8 cellular contexts compared by ENCODE assay signal in genomic region chr2:162261032-162261945, GRCh38. TPM values are rescaled to one million over a fixed set of nuclear protein-coding genes. Genes with fewer than 3 reads are reported as not detected.
A peak's percentile ranks its signal among the peaks of the same experiment; 100 is the strongest.
DNase-seq lines count a peak whose midpoint lies in the region; ATAC-seq and TF ChIP-seq lines count a peak whose summit lies in the region.

No MANE protein-coding gene starts in this region.

- ATAC-seq in HG03354 (IDR thresholded peaks at IDR 0.05; ENCODE audit: poor library complexity, severe bottlenecking, unreplicated experiment) = peak; percentile 71
- ATAC-seq in activated CD8-positive, alpha-beta T cell treated with anti-CD3 and anti-CD28 coated beads for 36 hours = peak; percentile 71
- ATAC-seq in GM19455 (IDR thresholded peaks at IDR 0.05; ENCODE audit: unreplicated experiment) = no peak

- no peak for DNase-seq in activated naive CD8-positive, alpha-beta T cell treated with anti-CD3 and anti-CD28 coated beads for 36 hours
- DNase-seq in activated CD8-positive, alpha-beta T cell treated with anti-CD3 and anti-CD28 coated beads for 36 hours = peak; percentile 2
- DNase-seq in hepatic stellate cell (ENCODE audit: low spot score) (peak; percentile 28), type B pancreatic cell (ENCODE audit: extremely low spot score, unreplicated experiment) (no peak), superior temporal gyrus (ENCODE audit: extremely low spot score) (no peak)

- CTCF ChIA-PET in activated CD8-positive, alpha-beta T cell treated with anti-CD3 and anti-CD28 coated beads for 36 hours (lab: Charles Lee) = interaction anchor here (1.5 to 1.6 kb wide), 2 partner anchors 37 to 40 kb away, joined by 3 to 5 read pairs; no protein-coding TSS in a partner anchor

- H3K4me1 Mint-ChIP-seq in activated naive CD8-positive, alpha-beta T cell (ENCODE audit: low read depth) = peaks cover 12% of the 10 kb centered on the region
- H3K4me1 Mint-ChIP-seq in activated naive CD8-positive, alpha-beta T cell treated with anti-CD3 and anti-CD28 coated beads for 36 hours = peaks cover 11% of the 10 kb centered on the region
- H3K4me1 Mint-ChIP-seq in activated CD8-positive, alpha-beta T cell treated with anti-CD3 and anti-CD28 coated beads for 36 hours (ENCODE audit: low read depth) = peaks cover 15% of the 10 kb centered on the region
- H3K4me1 Mint-ChIP-seq in type B pancreatic cell (ENCODE audit: unreplicated experiment) = no peaks in the 10 kb centered on the region

- peaks cover 5% of the 10 kb centered on the region for H3K27me3 Mint-ChIP-seq in activated naive CD8-positive, alpha-beta T cell
- no peaks in the 10 kb centered on the region for H3K27me3 Mint-ChIP-seq in activated naive CD8-positive, alpha-beta T cell treated with anti-CD3 and anti-CD28 coated beads for 36 hours
- peaks cover 6% of the 10 kb centered on the region for H3K27me3 Mint-ChIP-seq in activated CD8-positive, alpha-beta T cell treated with anti-CD3 and anti-CD28 coated beads for 36 hours
- H3K27me3 Mint-ChIP-seq in type B pancreatic cell = no peaks in the 10 kb centered on the region

- POLR2A ChIA-PET in activated CD8-positive, alpha-beta T cell treated with anti-CD3 and anti-CD28 coated beads for 36 hours (lab: Charles Lee) = interaction anchor here (0.6 kb wide), 1 partner anchor 900 kb away, joined by 3 read pairs; no protein-coding TSS in a partner anchor

- peaks cover 5% of the 10 kb centered on the region for H3K9me3 Mint-ChIP-seq in activated naive CD8-positive, alpha-beta T cell (ENCODE audit: low read depth)
- H3K9me3 Mint-ChIP-seq in activated naive CD8-positive, alpha-beta T cell treated with anti-CD3 and anti-CD28 coated beads for 36 hours = no peaks in the 10 kb centered on the region
- no peaks in the 10 kb centered on the region for H3K9me3 Mint-ChIP-seq in activated CD8-positive, alpha-beta T cell treated with anti-CD3 and anti-CD28 coated beads for 36 hours
- no peaks in the 10 kb centered on the region for H3K9me3 Mint-ChIP-seq in type B pancreatic cell

- TF ChIP-seq CTCF in activated CD8-positive, alpha-beta T cell treated with anti-CD3 and anti-CD28 coated beads for 36 hours (IDR thresholded peaks at IDR 0.05) = no peak
- no peak for TF ChIP-seq CTCF in type B pancreatic cell (conservative IDR thresholded peaks at IDR 0.05)

- intact Hi-C loops in activated CD8-positive, alpha-beta T cell treated with anti-CD3 and anti-CD28 coated beads for 36 hours (cut with micrococcal nuclease) = no loop called here

- peak overlapping the region; percentile 10 for H3K27ac Mint-ChIP-seq in activated naive CD8-positive, alpha-beta T cell
- H3K27ac Mint-ChIP-seq in activated naive CD8-positive, alpha-beta T cell treated with anti-CD3 and anti-CD28 coated beads for 36 hours = no peak overlapping the region
- H3K27ac Mint-ChIP-seq in activated CD8-positive, alpha-beta T cell treated with anti-CD3 and anti-CD28 coated beads for 36 hours = peak overlapping the region; percentile 25
- peak overlapping the region; percentile 15 for H3K27ac Mint-ChIP-seq in type B pancreatic cell

- no peak overlapping the region for H3K4me3 Mint-ChIP-seq in activated naive CD8-positive, alpha-beta T cell
- H3K4me3 Mint-ChIP-seq in activated naive CD8-positive, alpha-beta T cell treated with anti-CD3 and anti-CD28 coated beads for 36 hours = no peak overlapping the region
- H3K4me3 Mint-ChIP-seq in activated CD8-positive, alpha-beta T cell treated with anti-CD3 and anti-CD28 coated beads for 36 hours = no peak overlapping the region
- no peak overlapping the region for H3K4me3 Mint-ChIP-seq in type B pancreatic cell

- H3K36me3 Mint-ChIP-seq in activated naive CD8-positive, alpha-beta T cell = peaks cover 13% of the 10 kb centered on the region
- H3K36me3 Mint-ChIP-seq in activated naive CD8-positive, alpha-beta T cell treated with anti-CD3 and anti-CD28 coated beads for 36 hours = peaks cover 3% of the 10 kb centered on the region
- peaks cover 6% of the 10 kb centered on the region for H3K36me3 Mint-ChIP-seq in activated CD8-positive, alpha-beta T cell treated with anti-CD3 and anti-CD28 coated beads for 36 hours (ENCODE audit: low read depth)
- H3K36me3 Mint-ChIP-seq in type B pancreatic cell = no peaks in the 10 kb centered on the region

RNA-seq across cellular contexts. Expression of gene FAP, which starts 18.0 kb away (rescaled TPM):
- not detected for total RNA-seq in activated naive CD8-positive, alpha-beta T cell treated with anti-CD3 and anti-CD28 coated beads for 36 hours
- not detected for total RNA-seq in activated CD8-positive, alpha-beta T cell treated with anti-CD3 and anti-CD28 coated beads for 36 hours
- total RNA-seq in type B pancreatic cell (ENCODE audit: low replicate concordance) = 0.71 and 27.3 TPM in 2 replicates

RNA-seq across cellular contexts. Expression of gene IFIH1, which starts 57.2 kb away (rescaled TPM):
- total RNA-seq in activated naive CD8-positive, alpha-beta T cell treated with anti-CD3 and anti-CD28 coated beads for 36 hours = 10 to 100 TPM; 35.9 to 36.8 TPM
- total RNA-seq in activated CD8-positive, alpha-beta T cell treated with anti-CD3 and anti-CD28 coated beads for 36 hours = 10 to 100 TPM; 28.7 to 29.1 TPM
- total RNA-seq in type B pancreatic cell (ENCODE audit: low replicate concordance) = 10.4 and 17.5 TPM in 2 replicates

Comparison
In these comparisons a context has a peak if more than half of its experiments do, and no peak if none do; other contexts are left out.
1. DNase-seq: peak in activated CD8-positive, alpha-beta T cell treated with anti-CD3 and anti-CD28 coated beads for 36 hours (single experiment) and hepatic stellate cell (single experiment); none in activated naive CD8-positive, alpha-beta T cell treated with anti-CD3 and anti-CD28 coated beads for 36 hours (single experiment), type B pancreatic cell (single experiment) and superior temporal gyrus (single experiment).